Comparison of ENCODE assay signal across 16 cellular contexts in genomic region chr2:43138441-43138840, GRCh38.
DNase-seq lines count a peak whose midpoint lies in the region; ATAC-seq and TF ChIP-seq lines count a peak whose summit lies in the region.
"Had no signal": no experiment of that assay in that cellular context is flagged by ENCODE, and none has a peak within 500 bp of the region (broad histone marks: within the 10 kb centered on the region; RNA-seq: fewer than 3 reads in every experiment).

No MANE protein-coding gene starts in this region.

- no peaks in the 10 kb centered on the region for H3K9me2 ChIP-seq in DOHH2 (replicated peaks; ENCODE audit: control insufficient read depth, low read length)

- POLR2A ChIA-PET in naive thymus-derived CD8-positive, alpha-beta T cell (lab: Charles Lee): interaction anchor here (0.7 to 43.5 kb wide), 5 partner anchors 0 to 83 kb away, joined by 3 to 2148 read pairs (median 1351); partner anchors contain the start of gene ZFP36L2

- peaks cover 71% of the 10 kb centered on the region for H3K4me1 Mint-ChIP-seq in activated T-helper 2 cell treated with anti-CD3 and anti-CD28 coated beads, Interferon-gamma antibody, Interleukin-2, Interleukin-4, amounts not matched to agents 10 μg/mL and 5 μg/mL and 100 μg/mL, durations not matched to agents 14 hours and 24 hours and 36 hours (ENCODE audit: low read depth)
- peaks cover 40 to 90% (median 85%) of the 10 kb centered on the region in 4 donors for H3K4me1 Mint-ChIP-seq in naive thymus-derived CD8-positive, alpha-beta T cell

- TF ChIP-seq POLR2A in GM18505 (IDR thresholded peaks at IDR 0.05; ENCODE audit: borderline replicate concordance, extremely low read depth, insufficient read depth, insufficient read length) (no peak), heart left ventricle (IDR thresholded peaks at IDR 0.05) (no peak)

- no peak for DNase-seq in activated T-helper 2 cell treated with anti-CD3 and anti-CD28 coated beads, Interferon-gamma antibody, Interleukin-2, Interleukin-4, amounts not matched to agents 10 μg/mL and 5 μg/mL and 100 μg/mL, durations not matched to agents 14 hours and 24 hours and 36 hours (ENCODE audit: low spot score)
- DNase-seq in naive thymus-derived CD8-positive, alpha-beta T cell: no peak
- DNase-seq in HuH-7.5 (ENCODE audit: low spot score) (no peak), anterior cingulate cortex (lab: John Stamatoyannopoulos, UW) (no peak), heart left ventricle (no peak)
- DNase-seq: activated CD8-positive, alpha-beta memory T cell treated with anti-CD3 and anti-CD28 coated beads for 24 hours; DMS53; effector CD8-positive, alpha-beta T cell; NCI-H1436 treated with DMSO at 0.1 percent for 48 hours; NCI-H446; SJCRH30; stimulated activated CD4-positive, alpha-beta T cell treated with anti-CD3 and anti-CD28 coated beads, Interleukin-12 subunit alpha, Interleukin-12 subunit beta, amount 100 ng/mL, for 4 hours had no signal

- no peaks in the 10 kb centered on the region for H3K9me3 ChIP-seq in BLaER1 treated with 17β-estradiol and CSF1 and Interleukin-3, amounts not matched to agents 10 nM and 100 nM (replicated peaks in 1 of 11)
- H3K9me3 ChIP-seq in DOHH2 (ENCODE audit: control insufficient read depth, insufficient read depth, low read length) (no peaks in the 10 kb centered on the region), heart left ventricle (no peaks in the 10 kb centered on the region)
- H3K9me3 ChIP-seq: SJCRH30 had no signal

- no peak for ATAC-seq in naive thymus-derived CD8-positive, alpha-beta T cell
- no peak for ATAC-seq in GM18505 (IDR thresholded peaks at IDR 0.05; ENCODE audit: unreplicated experiment)
- no peak for ATAC-seq in heart left ventricle

- peaks cover 36% of the 10 kb centered on the region for H3F3A ChIP-seq in DOHH2 (ENCODE audit: control insufficient read depth, insufficient read depth)

- TF ChIP-seq CTCF in DOHH2 (IDR thresholded peaks at IDR 0.05; ENCODE audit: low read depth, low read length, poor library complexity, severe bottlenecking): no peak
- TF ChIP-seq CTCF in heart left ventricle (IDR thresholded peaks at IDR 0.05): no peak

- no peaks in the 10 kb centered on the region for H3K27me3 ChIP-seq in BLaER1 treated with 17β-estradiol and CSF1 and Interleukin-3, amounts not matched to agents 10 nM and 100 nM
- H3K27me3 ChIP-seq in DOHH2 (ENCODE audit: control insufficient read depth, low read length): no peaks in the 10 kb centered on the region
- no peaks in the 10 kb centered on the region for H3K27me3 ChIP-seq in heart left ventricle
- H3K27me3 ChIP-seq: cardiac muscle cell, SJCRH30 had no signal

- intact Hi-C loops in activated T-helper 2 cell treated with anti-CD3 and anti-CD28 coated beads, Interferon-gamma antibody, Interleukin-2, Interleukin-4, amounts not matched to agents 10 μg/mL and 5 μg/mL and 100 μg/mL, durations not matched to agents 14 hours and 24 hours and 36 hours (cut with micrococcal nuclease): loop anchor here (10.0 kb wide), 1 partner anchor 636 kb away; the partner anchor contains the start of gene DYNC2LI1
- intact Hi-C loops in heart left ventricle (cut with DNase I): loop anchor here in 1 of 10 donors (10.0 kb wide), 1 partner anchor 346 kb away; no protein-coding TSS in a partner anchor

- no peaks in the 10 kb centered on the region for H3K36me3 ChIP-seq in BLaER1 treated with 17β-estradiol and CSF1 and Interleukin-3, amounts not matched to agents 10 nM and 100 nM
- H3K36me3 ChIP-seq in DOHH2 (ENCODE audit: control insufficient read depth, low read length) (no peaks in the 10 kb centered on the region), heart left ventricle (no peaks in the 10 kb centered on the region)
- H3K36me3 ChIP-seq: cardiac muscle cell, SJCRH30 had no signal

- H4K20me1 ChIP-seq in BLaER1 treated with 17β-estradiol and CSF1 and Interleukin-3, amounts not matched to agents 10 nM and 100 nM: no peaks in the 10 kb centered on the region
- H4K20me1 ChIP-seq in DOHH2 (ENCODE audit: control insufficient read depth, insufficient read depth, low read depth, low read length): no peaks in the 10 kb centered on the region

- H3K36me3 Mint-ChIP-seq in activated T-helper 2 cell treated with anti-CD3 and anti-CD28 coated beads, Interferon-gamma antibody, Interleukin-2, Interleukin-4, amounts not matched to agents 10 μg/mL and 5 μg/mL and 100 μg/mL, durations not matched to agents 14 hours and 24 hours and 36 hours (ENCODE audit: low read depth): peaks cover 19% of the 10 kb centered on the region
- H3K36me3 Mint-ChIP-seq in naive thymus-derived CD8-positive, alpha-beta T cell: no peaks in the 10 kb centered on the region

- H3K9ac ChIP-seq in BLaER1 treated with 17β-estradiol and CSF1 and Interleukin-3, amounts not matched to agents 10 nM and 100 nM: no peak overlapping the region

- no peak overlapping the region for H3K4me3 Mint-ChIP-seq in activated T-helper 2 cell treated with anti-CD3 and anti-CD28 coated beads, Interferon-gamma antibody, Interleukin-2, Interleukin-4, amounts not matched to agents 10 μg/mL and 5 μg/mL and 100 μg/mL, durations not matched to agents 14 hours and 24 hours and 36 hours (ENCODE audit: low read depth)
- H3K4me3 Mint-ChIP-seq in naive thymus-derived CD8-positive, alpha-beta T cell: peak overlapping the region in 9 of 10 donors; percentile 19 to 76 (median 67)

- no peak overlapping the region for H3K4me3 ChIP-seq in BLaER1 treated with 17β-estradiol and CSF1 and Interleukin-3, amounts not matched to agents 10 nM and 100 nM
- H3K4me3 ChIP-seq in DOHH2 (ENCODE audit: low read length) (peak overlapping the region; percentile 17), heart left ventricle (no peak overlapping the region)
- H3K4me3 ChIP-seq: cardiac muscle cell, SJCRH30 had no signal

- no peaks in the 10 kb centered on the region for H3K9me3 Mint-ChIP-seq in activated T-helper 2 cell treated with anti-CD3 and anti-CD28 coated beads, Interferon-gamma antibody, Interleukin-2, Interleukin-4, amounts not matched to agents 10 μg/mL and 5 μg/mL and 100 μg/mL, durations not matched to agents 14 hours and 24 hours and 36 hours
- no peaks in the 10 kb centered on the region for H3K9me3 Mint-ChIP-seq in naive thymus-derived CD8-positive, alpha-beta T cell

- WGBS in heart left ventricle, 4 donors: 96 to 98% (median 98%) methylated on average over 3 of the region's 3 CpGs

- H3K4me1 ChIP-seq in BLaER1 treated with 17β-estradiol and CSF1 and Interleukin-3, amounts not matched to agents 10 nM and 100 nM: peaks cover 57 to 85% (median 73%) of the 10 kb centered on the region in 10 experiments
- peaks cover 84% of the 10 kb centered on the region for H3K4me1 ChIP-seq in DOHH2 (ENCODE audit: control insufficient read depth, low read length)
- peaks cover 0 to 73% (median 25%) of the 10 kb centered on the region in 12 donors for H3K4me1 ChIP-seq in heart left ventricle
- H3K4me1 ChIP-seq: SJCRH30 had no signal

- H3K4me2 ChIP-seq in BLaER1 treated with 17β-estradiol and CSF1 and Interleukin-3, amounts not matched to agents 10 nM and 100 nM: peak overlapping the region in 9 of 11 experiments; percentile 86 to 96 (median 95); a peak in 18 of 22 replicates
- peak overlapping the region; percentile 73 for H3K4me2 ChIP-seq in DOHH2 (ENCODE audit: low read length)

- peak overlapping the region; percentile 64 for H3K27ac Mint-ChIP-seq in activated T-helper 2 cell treated with anti-CD3 and anti-CD28 coated beads, Interferon-gamma antibody, Interleukin-2, Interleukin-4, amounts not matched to agents 10 μg/mL and 5 μg/mL and 100 μg/mL, durations not matched to agents 14 hours and 24 hours and 36 hours
- H3K27ac Mint-ChIP-seq in naive thymus-derived CD8-positive, alpha-beta T cell: peak overlapping the region; percentile 96 to 100 (median 100)

- H3K79me2 ChIP-seq in DOHH2 (ENCODE audit: control insufficient read depth, low read length): no peaks in the 10 kb centered on the region

- peak overlapping the region in 1 of 11 experiments; percentile 52; a peak in 1 of 22 replicates for H3K27ac ChIP-seq in BLaER1 treated with 17β-estradiol and CSF1 and Interleukin-3, amounts not matched to agents 10 nM and 100 nM
- H3K27ac ChIP-seq in DOHH2 (ENCODE audit: low read depth, low read length) (peak overlapping the region; percentile 98), heart left ventricle (peak overlapping the region in 2 of 12 donors; percentile 54 to 94)
- H3K27ac ChIP-seq: cardiac muscle cell, SJCRH30 had no signal

- H3K27me3 Mint-ChIP-seq in activated T-helper 2 cell treated with anti-CD3 and anti-CD28 coated beads, Interferon-gamma antibody, Interleukin-2, Interleukin-4, amounts not matched to agents 10 μg/mL and 5 μg/mL and 100 μg/mL, durations not matched to agents 14 hours and 24 hours and 36 hours (ENCODE audit: low read depth): no peaks in the 10 kb centered on the region
- no peaks in the 10 kb centered on the region for H3K27me3 Mint-ChIP-seq in naive thymus-derived CD8-positive, alpha-beta T cell
